In genomic region chr11:117083011-117083940, GRCh38 we compare ENCODE assay signal across 18 cellular contexts. TPM values are rescaled to one million over a fixed set of nuclear protein-coding genes. Genes with fewer than 3 reads are reported as not detected.
DNase-seq lines count a peak whose midpoint lies in the region; ATAC-seq and TF ChIP-seq lines count a peak whose summit lies in the region.
"Had no signal": no experiment of that assay in that cellular context is flagged by ENCODE, and none has a peak within 500 bp of the region (broad histone marks: within the 10 kb centered on the region; RNA-seq: fewer than 3 reads in every experiment).

No MANE protein-coding gene starts in this region.

- peaks cover 0 to 31% (median 3%) of the 10 kb centered on the region in 3 donors for H3K36me3 Mint-ChIP-seq in CD8-positive, alpha-beta memory T cell
- H3K36me3 Mint-ChIP-seq in T-helper 17 cell (ENCODE audit: low read depth), result no peaks in the 10 kb centered on the region

- POLR2A ChIA-PET in CD8-positive, alpha-beta memory T cell (lab: Charles Lee), result interaction anchor here (0.5 kb wide), 1 partner anchor 199 kb away, joined by 4 read pairs; no protein-coding TSS in a partner anchor

- TF ChIP-seq CTCF in fibroblast of the aortic adventitia (IDR thresholded peaks at IDR 0.05; ENCODE audit: insufficient read depth, low read length), result no peak

- no peak for DNase-seq in CD8-positive, alpha-beta memory T cell
- DNase-seq in T-helper 17 cell, result no peak
- DNase-seq in fibroblast of the aortic adventitia (ENCODE audit: low read depth), result peak; percentile 67
- DNase-seq in pons (ENCODE audit: low spot score), result peak; percentile 93
- no peak for DNase-seq in NCI-H1930 (lab: John Stamatoyannopoulos, UW)
- DNase-seq in SK-N-DZ (ENCODE audit: low spot score), result no peak
- DNase-seq: activated CD4-positive, alpha-beta memory T cell treated with anti-CD3 and anti-CD28 coated beads, Interleukin-2, amount 10 ng/mL, durations not matched to agents 7 days and 5 days; amniotic stem cell; DND-41; KG1; NCI-H1092 treated with DMSO at 0.1 percent for 48 hours; small intestine; stimulated activated naive CD4-positive, alpha-beta T cell had no signal

- no peak for ATAC-seq in T-helper 17 cell
- no peak for ATAC-seq in GM21786 (IDR thresholded peaks at IDR 0.05; ENCODE audit: unreplicated experiment)
- ATAC-seq in GM18907 (IDR thresholded peaks at IDR 0.05; ENCODE audit: unreplicated experiment), result no peak

- peak overlapping the region in 4 of 7 donors; percentile 6 to 47 (median 28) for H3K4me3 Mint-ChIP-seq in CD8-positive, alpha-beta memory T cell
- peak overlapping the region; percentile 37 for H3K4me3 Mint-ChIP-seq in T-helper 17 cell
- H3K4me3 Mint-ChIP-seq: activated CD4-positive, alpha-beta memory T cell treated with anti-CD3 and anti-CD28 coated beads, Interleukin-2, amount 10 ng/mL, durations not matched to agents 7 days and 5 days had no signal

- no peaks in the 10 kb centered on the region for H3K9me3 Mint-ChIP-seq in CD8-positive, alpha-beta memory T cell
- H3K9me3 Mint-ChIP-seq: activated CD4-positive, alpha-beta memory T cell treated with anti-CD3 and anti-CD28 coated beads, Interleukin-2, amount 10 ng/mL, durations not matched to agents 7 days and 5 days; activated T-helper 2 cell treated with anti-CD3 and anti-CD28 coated beads, Interferon-gamma antibody, Interleukin-2, Interleukin-4, amounts not matched to agents 10 μg/mL and 5 μg/mL and 100 μg/mL, durations not matched to agents 14 hours and 24 hours and 36 hours had no signal

- H3K9me3 ChIP-seq in CD8-positive, alpha-beta memory T cell (ENCODE audit: low read length), result no peaks in the 10 kb centered on the region
- no peaks in the 10 kb centered on the region for H3K9me3 ChIP-seq in T-helper 17 cell (ENCODE audit: control insufficient read depth, low read length, poor library complexity, severe bottlenecking)
- H3K9me3 ChIP-seq: SJCRH30 had no signal

- peaks cover 0 to 3% of the 10 kb centered on the region in 2 donors for H3K27me3 Mint-ChIP-seq in CD8-positive, alpha-beta memory T cell
- no peaks in the 10 kb centered on the region for H3K27me3 Mint-ChIP-seq in T-helper 17 cell
- H3K27me3 Mint-ChIP-seq: activated CD4-positive, alpha-beta memory T cell treated with anti-CD3 and anti-CD28 coated beads, Interleukin-2, amount 10 ng/mL, durations not matched to agents 7 days and 5 days had no signal

- no peak overlapping the region for H3K4me3 ChIP-seq in CD8-positive, alpha-beta memory T cell (ENCODE audit: low read length)
- H3K4me3 ChIP-seq in fibroblast of the aortic adventitia (ENCODE audit: low read depth, low read length), result no peak overlapping the region
- H3K4me3 ChIP-seq: SJCRH30 had no signal

- H3K4me1 Mint-ChIP-seq in CD8-positive, alpha-beta memory T cell, result peaks cover 67 to 92% (median 85%) of the 10 kb centered on the region in 3 donors
- peaks cover 48% of the 10 kb centered on the region for H3K4me1 Mint-ChIP-seq in T-helper 17 cell

- H3K4me1 ChIP-seq in CD8-positive, alpha-beta memory T cell (ENCODE audit: insufficient read depth, low read length), result peaks cover 32% of the 10 kb centered on the region
- H3K4me1 ChIP-seq: SJCRH30 had no signal

- no peaks in the 10 kb centered on the region for H3K27me3 ChIP-seq in CD8-positive, alpha-beta memory T cell (ENCODE audit: insufficient read depth, low read length, poor library complexity, severe bottlenecking)
- H3K27me3 ChIP-seq: SJCRH30 had no signal

- H3K36me3 ChIP-seq in CD8-positive, alpha-beta memory T cell (ENCODE audit: insufficient read depth, low read length), result no peaks in the 10 kb centered on the region
- H3K36me3 ChIP-seq: SJCRH30 had no signal

- CTCF ChIA-PET in CD8-positive, alpha-beta memory T cell (lab: Charles Lee), result interaction anchor here (1.1 to 1.6 kb wide), 2 partner anchors 9 kb away, joined by 3 to 5 read pairs; no protein-coding TSS in a partner anchor

- no peak overlapping the region for H3K27ac ChIP-seq in CD8-positive, alpha-beta memory T cell (ENCODE audit: low read depth, low read length)
- H3K27ac ChIP-seq: C4-2B, SJCRH30 had no signal

- H3K27ac Mint-ChIP-seq in CD8-positive, alpha-beta memory T cell, result peak overlapping the region in 2 of 8 donors; percentile 7 to 29
- peak overlapping the region; percentile 61 for H3K27ac Mint-ChIP-seq in T-helper 17 cell
- H3K27ac Mint-ChIP-seq: activated CD4-positive, alpha-beta memory T cell treated with anti-CD3 and anti-CD28 coated beads, Interleukin-2, amount 10 ng/mL, durations not matched to agents 7 days and 5 days; activated T-helper 2 cell treated with anti-CD3 and anti-CD28 coated beads, Interferon-gamma antibody, Interleukin-2, Interleukin-4, amounts not matched to agents 10 μg/mL and 5 μg/mL and 100 μg/mL, durations not matched to agents 14 hours and 24 hours and 36 hours had no signal

RNA-seq across cellular contexts. Expression of gene SIK3, which starts 15.0 kb away (rescaled TPM):
- total RNA-seq in CD8-positive, alpha-beta memory T cell, result 10 to 100 TPM; 42.8 to 48.7 TPM
- polyA plus RNA-seq in CD8-positive, alpha-beta memory T cell, result 33.9 TPM
- total RNA-seq in T-helper 17 cell (10 to 100 TPM; 82.7 to 87.5 TPM), fibroblast of the aortic adventitia (ENCODE audit: low replicate concordance) (12.8 and 18.4 TPM in 2 replicates)
- polyA plus RNA-seq in SK-N-DZ (2014; cell fraction: cytosol; rRNA removed), result 3.9 and 4.0 TPM in 2 replicates
- 6.9 and 20.1 TPM in 2 replicates for polyA plus RNA-seq in SK-N-DZ (2014; cell fraction: nucleus; rRNA removed)

Comparison
In these comparisons a context has a peak if more than half of its experiments do, and no peak if none do; other contexts are left out.
1. DNase-seq: peak in fibroblast of the aortic adventitia (single experiment) and pons (single experiment); none in CD8-positive, alpha-beta memory T cell (0 of 5), T-helper 17 cell (0 of 3), NCI-H1930 (0 of 2) and SK-N-DZ (single experiment).